In genomic region chr15:77527164-77527778, GRCh38 we compare ENCODE assay signal across 1 cellular context.
TF ChIP-seq lines count a peak whose summit lies in the region.

No MANE protein-coding gene starts in this region.

TF ChIP-seq in HepG2, 621 proteins besides CTCF, POLR2A, EP300 and RAD21 (continued from another document):
- peak; percentile 81; the same call in 1 of the 2 replicates for TF ChIP-seq ZNF292 (CRISPR knock-in tag; IDR thresholded peaks at IDR 0.05; ENCODE audit: borderline replicate concordance, low read depth)
- peak; percentile 19; the same call in 1 of the 2 replicates for TF ChIP-seq ZNF768 (CRISPR knock-in tag; IDR thresholded peaks at IDR 0.05)
- TF ChIP-seq HMG20B (CRISPR knock-in tag; conservative IDR thresholded peaks at IDR 0.05), result peak; percentile 43; the same call in 1 of the 2 replicates
- TF ChIP-seq HOXA3 (CRISPR knock-in tag; IDR thresholded peaks at IDR 0.05), result peak; percentile 65
- peak; percentile 67; the same call in 1 of the 2 replicates for TF ChIP-seq FOXA3 (CRISPR knock-in tag; IDR thresholded peaks at IDR 0.05)
- 0 out of 2 replicates have a peak, but pooled peaks have one; percentile 20 for TF ChIP-seq RFXAP (CRISPR knock-in tag; IDR thresholded peaks at IDR 0.05; ENCODE audit: borderline replicate concordance)
- peak; percentile 50 for TF ChIP-seq HDAC1 (CRISPR knock-in tag; IDR thresholded peaks at IDR 0.05)
